In genomic region chrX:56248492-56248891, GRCh38 we compare ENCODE assay signal across 1 cellular context.
TF ChIP-seq lines count a peak whose summit lies in the region.

No MANE protein-coding gene starts in this region.

TF ChIP-seq in GM12878, 131 proteins besides CTCF, POLR2A, EP300 and RAD21 (continued from another document):
- TF ChIP-seq RELB (IDR thresholded peaks at IDR 0.05; ENCODE audit: low read depth), result no peak
- peak; percentile 18; the same call in 1 of the 2 replicates for TF ChIP-seq RUNX3 (IDR thresholded peaks at IDR 0.05; ENCODE audit: low read length)
- TF ChIP-seq NRF1 (conservative IDR thresholded peaks at IDR 0.05; ENCODE audit: low read depth, low read length), result no peak
- peak; percentile 93 for TF ChIP-seq SMC3 (IDR thresholded peaks at IDR 0.05; ENCODE audit: borderline replicate concordance, low read length)
- peak; percentile 57; the same call in 1 of the 2 replicates for TF ChIP-seq YY1 (IDR thresholded peaks at IDR 0.05; ENCODE audit: low read depth, low read length)
- peak; percentile 11; the same call in 1 of the 2 replicates for TF ChIP-seq MTA2 (IDR thresholded peaks at IDR 0.05; ENCODE audit: low read depth)
TF ChIP-seq in GM12878: peak in this region for 5.
